Comparison of ENCODE assay signal across 8 cellular contexts in the genomic region with DNA sequence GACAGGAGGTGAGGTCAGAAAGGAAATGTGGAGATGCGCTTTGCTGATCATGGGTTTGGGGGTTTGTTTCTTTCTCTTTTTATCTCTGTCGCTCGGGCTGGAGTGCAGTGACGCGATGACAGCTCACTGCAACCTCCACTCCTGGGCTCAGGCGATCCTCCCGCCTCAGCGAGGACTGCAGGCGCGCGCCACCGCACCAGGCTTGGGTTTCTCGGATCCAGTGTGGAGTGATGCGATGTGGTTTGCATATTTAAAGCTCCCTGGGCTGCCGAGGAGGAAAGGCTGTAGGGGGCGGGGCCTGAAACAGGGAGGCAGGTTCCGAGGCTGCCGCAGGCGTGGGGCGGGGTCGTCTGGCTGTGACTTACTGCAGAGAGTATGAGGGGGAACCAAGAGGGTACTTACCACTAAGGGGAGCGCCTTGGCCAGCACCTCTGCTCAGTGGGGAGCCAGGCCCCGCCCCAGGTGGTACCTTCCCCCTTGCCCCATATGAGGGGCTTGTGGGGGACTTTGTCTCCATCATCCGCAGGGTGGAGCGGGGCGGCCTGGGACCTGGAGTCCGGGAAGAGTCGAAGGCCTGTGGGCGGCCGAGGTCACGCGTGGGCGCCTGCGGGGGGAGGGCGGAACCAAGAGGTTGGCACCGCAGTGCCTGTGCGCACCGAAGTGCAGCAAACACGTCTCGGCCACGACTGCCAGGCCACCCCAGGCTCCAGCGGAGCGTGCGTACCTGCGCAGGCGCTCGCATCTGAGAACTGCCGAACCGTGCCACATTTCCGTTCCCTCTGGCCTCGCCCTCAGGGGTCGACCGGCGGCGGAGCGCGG. TPM values are rescaled to one million over a fixed set of nuclear protein-coding genes. Genes with fewer than 3 reads are reported as not detected.
DNase-seq lines count a peak whose midpoint lies in the region; ATAC-seq and TF ChIP-seq lines count a peak whose summit lies in the region.

No MANE protein-coding gene starts in this region.

- TF ChIP-seq POLR2A in gastrocnemius medialis (IDR thresholded peaks at IDR 0.05), result no peak

- TF ChIP-seq CTCF in WERI-Rb-1 (IDR thresholded peaks at IDR 0.05; ENCODE audit: low read depth, low read length), result no peak
- TF ChIP-seq CTCF in gastrocnemius medialis (IDR thresholded peaks at IDR 0.05 in 4 of 5, conservative IDR thresholded peaks at IDR 0.05 in 1 of 5), result no peak

- H3K9me3 ChIP-seq in WERI-Rb-1 (ENCODE audit: severe bottlenecking) (no peaks in the 10 kb centered on the region), gastrocnemius medialis (no peaks in the 10 kb centered on the region)

- DNase-seq in activated T-cell treated with anti-CD3 and anti-CD28 coated beads, Interleukin-2, amount 50 U/mL, for 48 hours, result peak; percentile 52 to 67
- peak; percentile 61 for DNase-seq in stimulated activated naive CD8-positive, alpha-beta T cell treated with anti-CD3 and anti-CD28 coated beads, Interleukin-15, Interleukin-2, amounts not matched to agents 100 U/mL and 50 U/mL, for 24 hours
- DNase-seq in mucosa of gallbladder (ENCODE audit: low spot score) (no peak), WERI-Rb-1 (no peak), gastrocnemius medialis (no peak)

- no peak overlapping the region for H3K27ac ChIP-seq in WERI-Rb-1
- no peak overlapping the region for H3K27ac ChIP-seq in gastrocnemius medialis

- peak; percentile 40 for ATAC-seq in GM18517 (IDR thresholded peaks at IDR 0.05; ENCODE audit: unreplicated experiment)
- ATAC-seq in HG03432 (IDR thresholded peaks at IDR 0.05; ENCODE audit: unreplicated experiment), result peak; percentile 57
- peak; percentile 58 for ATAC-seq in stimulated activated naive CD8-positive, alpha-beta T cell treated with anti-CD3 and anti-CD28 coated beads, Interleukin-15, Interleukin-2, amounts not matched to agents 100 U/mL and 50 U/mL, for 24 hours
- ATAC-seq in gastrocnemius medialis, result no peak

- in situ Hi-C loops in gastrocnemius medialis (cut with MboI; ENCODE audit: low sequenced_read_pairs in 4 of 4), result no loop called here

- intact Hi-C loops in gastrocnemius medialis (cut with DNase I; ENCODE audit: low total_unique reads), result no loop called here

- H3K27me3 ChIP-seq in WERI-Rb-1 (ENCODE audit: insufficient read depth, low read depth, severe bottlenecking) (no peaks in the 10 kb centered on the region), gastrocnemius medialis (no peaks in the 10 kb centered on the region)

- H3K4me1 ChIP-seq in gastrocnemius medialis, result peaks cover 26 to 34% of the 10 kb centered on the region in 2 donors

- H3K36me3 ChIP-seq in WERI-Rb-1, result no peaks in the 10 kb centered on the region
- H3K36me3 ChIP-seq in gastrocnemius medialis, result no peaks in the 10 kb centered on the region

- peak overlapping the region; percentile 2 for H3K4me3 ChIP-seq in iPS-11a (ENCODE audit: low read depth, low read length)
- H3K4me3 ChIP-seq in WERI-Rb-1 (ENCODE audit: low read depth, low read length), result no peak overlapping the region
- H3K4me3 ChIP-seq in gastrocnemius medialis, result no peak overlapping the region

RNA-seq across cellular contexts. Expression of a gene that starts 12.7 kb away (rescaled TPM):
- 28.2 TPM for total RNA-seq in mucosa of gallbladder
- total RNA-seq in gastrocnemius medialis, result 10 to 100 TPM in 1 of 4 donors, 1 to 10 TPM in 3; 5.8 to 11.7 (median 8.2) TPM

RNA-seq across cellular contexts. Expression of a gene that starts 28.3 kb away (rescaled TPM):
- total RNA-seq in mucosa of gallbladder (104 TPM), gastrocnemius medialis (1 to 10 TPM; 1.9 to 6.8 (median 4.2) TPM)

Comparison
In these comparisons a context has a peak if more than half of its experiments do, and no peak if none do; other contexts are left out.
1. ATAC-seq: peak in GM18517 (single experiment), HG03432 (single experiment) and stimulated activated naive CD8-positive, alpha-beta T cell treated with anti-CD3 and anti-CD28 coated beads, Interleukin-15, Interleukin-2, amounts not matched to agents 100 U/mL and 50 U/mL, for 24 hours (single experiment); none in gastrocnemius medialis (0 of 2).
2. DNase-seq: peak in activated T-cell treated with anti-CD3 and anti-CD28 coated beads, Interleukin-2, amount 50 U/mL, for 48 hours (2 of 2) and stimulated activated naive CD8-positive, alpha-beta T cell treated with anti-CD3 and anti-CD28 coated beads, Interleukin-15, Interleukin-2, amounts not matched to agents 100 U/mL and 50 U/mL, for 24 hours (single experiment); none in mucosa of gallbladder (single experiment), WERI-Rb-1 (single experiment) and gastrocnemius medialis (0 of 2).
3. RNA of a gene that starts 28.3 kb away (total RNA-seq): 104 TPM in mucosa of gallbladder (single experiment); 1.9 to 6.8 TPM in gastrocnemius medialis; every median in the first group is over 10 times any median in the second.